In the genomic region with DNA sequence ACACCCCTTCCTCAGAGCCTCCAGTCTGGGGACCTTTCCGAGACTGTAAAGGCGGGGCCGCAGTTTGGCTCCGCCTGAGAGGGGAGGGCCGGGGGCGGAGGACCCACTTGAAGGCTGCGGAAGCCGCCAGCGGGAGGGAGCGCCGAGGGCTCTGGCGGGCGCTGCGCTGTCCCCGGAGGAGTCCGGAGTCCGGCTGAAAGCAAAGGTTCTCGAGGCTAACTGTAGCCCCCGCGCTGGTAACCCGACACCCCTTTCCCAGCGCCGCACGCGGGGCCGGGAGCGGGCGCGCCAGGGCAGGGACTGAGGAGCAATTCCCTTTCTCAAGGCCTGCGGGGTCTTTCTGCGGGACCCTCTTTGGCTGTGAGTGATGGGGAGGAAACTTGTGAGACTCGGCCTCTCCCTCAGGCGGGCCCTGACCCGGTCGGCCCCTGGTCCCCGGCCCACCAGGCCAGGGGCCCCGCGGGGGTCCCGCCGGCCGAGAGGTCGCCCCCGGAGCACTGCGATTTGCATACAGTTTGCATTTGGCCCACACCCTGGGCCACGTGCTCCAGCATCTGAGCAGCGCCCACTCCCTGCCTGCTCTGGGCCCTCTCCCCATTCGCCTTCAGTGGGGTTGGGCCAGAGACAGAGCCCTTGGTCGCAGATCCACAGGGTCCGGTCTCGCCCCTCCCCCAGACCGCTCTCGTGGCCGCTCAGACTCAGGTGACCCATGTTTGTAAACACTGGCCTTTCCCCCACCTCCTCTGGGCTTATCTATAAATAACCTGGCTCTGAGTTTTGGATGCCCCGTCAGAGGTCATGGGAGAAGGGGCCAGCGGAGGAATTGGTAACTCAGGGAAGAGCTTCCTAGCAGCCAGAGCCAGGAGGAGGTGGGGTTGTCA, we compare ENCODE assay signal across 1 cellular context.
TF ChIP-seq lines count a peak whose summit lies in the region.

No MANE protein-coding gene starts in this region.

TF ChIP-seq in HepG2, 621 proteins besides CTCF, POLR2A, EP300 and RAD21 (continued from another document and continues in another):
- TF ChIP-seq, protein P1, sequence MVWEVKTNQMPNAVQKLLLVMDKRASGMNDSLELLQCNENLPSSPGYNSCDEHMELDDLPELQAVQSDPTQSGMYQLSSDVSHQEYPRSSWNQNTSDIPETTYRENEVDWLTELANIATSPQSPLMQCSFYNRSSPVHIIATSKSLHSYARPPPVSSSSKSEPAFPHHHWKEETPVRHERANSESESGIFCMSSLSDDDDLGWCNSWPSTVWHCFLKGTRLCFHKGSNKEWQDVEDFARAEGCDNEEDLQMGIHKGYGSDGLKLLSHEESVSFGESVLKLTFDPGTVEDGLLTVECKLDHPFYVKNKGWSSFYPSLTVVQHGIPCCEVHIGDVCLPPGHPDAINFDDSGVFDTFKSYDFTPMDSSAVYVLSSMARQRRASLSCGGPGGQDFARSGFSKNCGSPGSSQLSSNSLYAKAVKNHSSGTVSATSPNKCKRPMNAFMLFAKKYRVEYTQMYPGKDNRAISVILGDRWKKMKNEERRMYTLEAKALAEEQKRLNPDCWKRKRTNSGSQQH (CRISPR knock-in tag; IDR thresholded peaks at IDR 0.05; ENCODE audit: low read depth), result no peak
- TF ChIP-seq ATAD3A (CRISPR knock-in tag; IDR thresholded peaks at IDR 0.05), result no peak
- TF ChIP-seq, protein P2, sequence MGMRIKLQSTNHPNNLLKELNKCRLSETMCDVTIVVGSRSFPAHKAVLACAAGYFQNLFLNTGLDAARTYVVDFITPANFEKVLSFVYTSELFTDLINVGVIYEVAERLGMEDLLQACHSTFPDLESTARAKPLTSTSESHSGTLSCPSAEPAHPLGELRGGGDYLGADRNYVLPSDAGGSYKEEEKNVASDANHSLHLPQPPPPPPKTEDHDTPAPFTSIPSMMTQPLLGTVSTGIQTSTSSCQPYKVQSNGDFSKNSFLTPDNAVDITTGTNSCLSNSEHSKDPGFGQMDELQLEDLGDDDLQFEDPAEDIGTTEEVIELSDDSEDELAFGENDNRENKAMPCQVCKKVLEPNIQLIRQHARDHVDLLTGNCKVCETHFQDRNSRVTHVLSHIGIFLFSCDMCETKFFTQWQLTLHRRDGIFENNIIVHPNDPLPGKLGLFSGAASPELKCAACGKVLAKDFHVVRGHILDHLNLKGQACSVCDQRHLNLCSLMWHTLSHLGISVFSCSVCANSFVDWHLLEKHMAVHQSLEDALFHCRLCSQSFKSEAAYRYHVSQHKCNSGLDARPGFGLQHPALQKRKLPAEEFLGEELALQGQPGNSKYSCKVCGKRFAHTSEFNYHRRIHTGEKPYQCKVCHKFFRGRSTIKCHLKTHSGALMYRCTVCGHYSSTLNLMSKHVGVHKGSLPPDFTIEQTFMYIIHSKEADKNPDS (CRISPR knock-in tag; IDR thresholded peaks at IDR 0.05), result 0 out of 2 replicates have a peak, but pooled peaks have one; percentile 1
- TF ChIP-seq, protein P3, sequence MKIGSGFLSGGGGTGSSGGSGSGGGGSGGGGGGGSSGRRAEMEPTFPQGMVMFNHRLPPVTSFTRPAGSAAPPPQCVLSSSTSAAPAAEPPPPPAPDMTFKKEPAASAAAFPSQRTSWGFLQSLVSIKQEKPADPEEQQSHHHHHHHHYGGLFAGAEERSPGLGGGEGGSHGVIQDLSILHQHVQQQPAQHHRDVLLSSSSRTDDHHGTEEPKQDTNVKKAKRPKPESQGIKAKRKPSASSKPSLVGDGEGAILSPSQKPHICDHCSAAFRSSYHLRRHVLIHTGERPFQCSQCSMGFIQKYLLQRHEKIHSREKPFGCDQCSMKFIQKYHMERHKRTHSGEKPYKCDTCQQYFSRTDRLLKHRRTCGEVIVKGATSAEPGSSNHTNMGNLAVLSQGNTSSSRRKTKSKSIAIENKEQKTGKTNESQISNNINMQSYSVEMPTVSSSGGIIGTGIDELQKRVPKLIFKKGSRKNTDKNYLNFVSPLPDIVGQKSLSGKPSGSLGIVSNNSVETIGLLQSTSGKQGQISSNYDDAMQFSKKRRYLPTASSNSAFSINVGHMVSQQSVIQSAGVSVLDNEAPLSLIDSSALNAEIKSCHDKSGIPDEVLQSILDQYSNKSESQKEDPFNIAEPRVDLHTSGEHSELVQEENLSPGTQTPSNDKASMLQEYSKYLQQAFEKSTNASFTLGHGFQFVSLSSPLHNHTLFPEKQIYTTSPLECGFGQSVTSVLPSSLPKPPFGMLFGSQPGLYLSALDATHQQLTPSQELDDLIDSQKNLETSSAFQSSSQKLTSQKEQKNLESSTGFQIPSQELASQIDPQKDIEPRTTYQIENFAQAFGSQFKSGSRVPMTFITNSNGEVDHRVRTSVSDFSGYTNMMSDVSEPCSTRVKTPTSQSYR (CRISPR knock-in tag; IDR thresholded peaks at IDR 0.05; ENCODE audit: borderline replicate concordance), result peak; percentile 92
- TF ChIP-seq ZNF792 (CRISPR knock-in tag; IDR thresholded peaks at IDR 0.05), result no peak
- no peak for TF ChIP-seq IKZF1 (IDR thresholded peaks at IDR 0.05)
- peak; percentile 41; the same call in 1 of the 2 replicates for TF ChIP-seq RXRB (CRISPR knock-in tag; IDR thresholded peaks at IDR 0.05; ENCODE audit: borderline replicate concordance)
- TF ChIP-seq MEIS2 (CRISPR knock-in tag; IDR thresholded peaks at IDR 0.05), result no peak
- TF ChIP-seq, protein P4, sequence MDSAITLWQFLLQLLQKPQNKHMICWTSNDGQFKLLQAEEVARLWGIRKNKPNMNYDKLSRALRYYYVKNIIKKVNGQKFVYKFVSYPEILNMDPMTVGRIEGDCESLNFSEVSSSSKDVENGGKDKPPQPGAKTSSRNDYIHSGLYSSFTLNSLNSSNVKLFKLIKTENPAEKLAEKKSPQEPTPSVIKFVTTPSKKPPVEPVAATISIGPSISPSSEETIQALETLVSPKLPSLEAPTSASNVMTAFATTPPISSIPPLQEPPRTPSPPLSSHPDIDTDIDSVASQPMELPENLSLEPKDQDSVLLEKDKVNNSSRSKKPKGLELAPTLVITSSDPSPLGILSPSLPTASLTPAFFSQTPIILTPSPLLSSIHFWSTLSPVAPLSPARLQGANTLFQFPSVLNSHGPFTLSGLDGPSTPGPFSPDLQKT (CRISPR knock-in tag; IDR thresholded peaks at IDR 0.05; ENCODE audit: borderline replicate concordance), result no peak
- TF ChIP-seq ZNF326 (CRISPR knock-in tag; IDR thresholded peaks at IDR 0.05; ENCODE audit: borderline replicate concordance), result no peak
- TF ChIP-seq NCOA5 (CRISPR knock-in tag; IDR thresholded peaks at IDR 0.05), result no peak
- no peak for TF ChIP-seq ZNF605 (CRISPR knock-in tag; IDR thresholded peaks at IDR 0.05)
- peak; percentile 43; the same call in 1 of the 2 replicates for TF ChIP-seq TAF1 (CRISPR knock-in tag; IDR thresholded peaks at IDR 0.05)
- TF ChIP-seq, protein P5, sequence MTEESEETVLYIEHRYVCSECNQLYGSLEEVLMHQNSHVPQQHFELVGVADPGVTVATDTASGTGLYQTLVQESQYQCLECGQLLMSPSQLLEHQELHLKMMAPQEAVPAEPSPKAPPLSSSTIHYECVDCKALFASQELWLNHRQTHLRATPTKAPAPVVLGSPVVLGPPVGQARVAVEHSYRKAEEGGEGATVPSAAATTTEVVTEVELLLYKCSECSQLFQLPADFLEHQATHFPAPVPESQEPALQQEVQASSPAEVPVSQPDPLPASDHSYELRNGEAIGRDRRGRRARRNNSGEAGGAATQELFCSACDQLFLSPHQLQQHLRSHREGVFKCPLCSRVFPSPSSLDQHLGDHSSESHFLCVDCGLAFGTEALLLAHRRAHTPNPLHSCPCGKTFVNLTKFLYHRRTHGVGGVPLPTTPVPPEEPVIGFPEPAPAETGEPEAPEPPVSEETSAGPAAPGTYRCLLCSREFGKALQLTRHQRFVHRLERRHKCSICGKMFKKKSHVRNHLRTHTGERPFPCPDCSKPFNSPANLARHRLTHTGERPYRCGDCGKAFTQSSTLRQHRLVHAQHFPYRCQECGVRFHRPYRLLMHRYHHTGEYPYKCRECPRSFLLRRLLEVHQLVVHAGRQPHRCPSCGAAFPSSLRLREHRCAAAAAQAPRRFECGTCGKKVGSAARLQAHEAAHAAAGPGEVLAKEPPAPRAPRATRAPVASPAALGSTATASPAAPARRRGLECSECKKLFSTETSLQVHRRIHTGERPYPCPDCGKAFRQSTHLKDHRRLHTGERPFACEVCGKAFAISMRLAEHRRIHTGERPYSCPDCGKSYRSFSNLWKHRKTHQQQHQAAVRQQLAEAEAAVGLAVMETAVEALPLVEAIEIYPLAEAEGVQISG (CRISPR knock-in tag; IDR thresholded peaks at IDR 0.05), result peak; percentile 55; the same call in 1 of the 2 replicates
- no peak for TF ChIP-seq CBX5 (CRISPR knock-in tag; IDR thresholded peaks at IDR 0.05; ENCODE audit: borderline replicate concordance)
- TF ChIP-seq, protein P6, sequence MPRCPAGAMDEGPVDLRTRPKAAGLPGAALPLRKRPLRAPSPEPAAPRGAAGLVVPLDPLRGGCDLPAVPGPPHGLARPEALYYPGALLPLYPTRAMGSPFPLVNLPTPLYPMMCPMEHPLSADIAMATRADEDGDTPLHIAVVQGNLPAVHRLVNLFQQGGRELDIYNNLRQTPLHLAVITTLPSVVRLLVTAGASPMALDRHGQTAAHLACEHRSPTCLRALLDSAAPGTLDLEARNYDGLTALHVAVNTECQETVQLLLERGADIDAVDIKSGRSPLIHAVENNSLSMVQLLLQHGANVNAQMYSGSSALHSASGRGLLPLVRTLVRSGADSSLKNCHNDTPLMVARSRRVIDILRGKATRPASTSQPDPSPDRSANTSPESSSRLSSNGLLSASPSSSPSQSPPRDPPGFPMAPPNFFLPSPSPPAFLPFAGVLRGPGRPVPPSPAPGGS (CRISPR knock-in tag; IDR thresholded peaks at IDR 0.05), result no peak
- TF ChIP-seq, protein P7, sequence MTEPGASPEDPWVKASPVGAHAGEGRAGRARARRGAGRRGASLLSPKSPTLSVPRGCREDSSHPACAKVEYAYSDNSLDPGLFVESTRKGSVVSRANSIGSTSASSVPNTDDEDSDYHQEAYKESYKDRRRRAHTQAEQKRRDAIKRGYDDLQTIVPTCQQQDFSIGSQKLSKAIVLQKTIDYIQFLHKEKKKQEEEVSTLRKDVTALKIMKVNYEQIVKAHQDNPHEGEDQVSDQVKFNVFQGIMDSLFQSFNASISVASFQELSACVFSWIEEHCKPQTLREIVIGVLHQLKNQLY (CRISPR knock-in tag; IDR thresholded peaks at IDR 0.05), result no peak
- peak; percentile 38; the same call in 1 of the 2 replicates for TF ChIP-seq HOXD1 (CRISPR knock-in tag; IDR thresholded peaks at IDR 0.05)
- TF ChIP-seq ZNF143 (CRISPR knock-in tag; IDR thresholded peaks at IDR 0.05), result 0 out of 2 replicates have a peak, but pooled peaks have one; percentile 50
- no peak for TF ChIP-seq CHD4 (IDR thresholded peaks at IDR 0.05; ENCODE audit: borderline replicate concordance, low read length)
- no peak for TF ChIP-seq ETV5 (CRISPR knock-in tag; IDR thresholded peaks at IDR 0.05; ENCODE audit: borderline replicate concordance)
- TF ChIP-seq ZBTB7A (CRISPR knock-in tag; IDR thresholded peaks at IDR 0.05), result peak; percentile 45; the same call in 1 of the 2 replicates
- TF ChIP-seq, protein P8, sequence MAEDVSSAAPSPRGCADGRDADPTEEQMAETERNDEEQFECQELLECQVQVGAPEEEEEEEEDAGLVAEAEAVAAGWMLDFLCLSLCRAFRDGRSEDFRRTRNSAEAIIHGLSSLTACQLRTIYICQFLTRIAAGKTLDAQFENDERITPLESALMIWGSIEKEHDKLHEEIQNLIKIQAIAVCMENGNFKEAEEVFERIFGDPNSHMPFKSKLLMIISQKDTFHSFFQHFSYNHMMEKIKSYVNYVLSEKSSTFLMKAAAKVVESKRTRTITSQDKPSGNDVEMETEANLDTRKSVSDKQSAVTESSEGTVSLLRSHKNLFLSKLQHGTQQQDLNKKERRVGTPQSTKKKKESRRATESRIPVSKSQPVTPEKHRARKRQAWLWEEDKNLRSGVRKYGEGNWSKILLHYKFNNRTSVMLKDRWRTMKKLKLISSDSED (CRISPR knock-in tag; IDR thresholded peaks at IDR 0.05), result no peak
- TF ChIP-seq CEBPB (IDR thresholded peaks at IDR 0.05; ENCODE audit: borderline replicate concordance, low read depth, low read length), result no peak
- TF ChIP-seq JARID2 (CRISPR knock-in tag; IDR thresholded peaks at IDR 0.05; ENCODE audit: insufficient replicate concordance), result no peak
- TF ChIP-seq KDM1A (CRISPR knock-in tag; IDR thresholded peaks at IDR 0.05), result no peak
- TF ChIP-seq KAT2B (IDR thresholded peaks at IDR 0.05; ENCODE audit: borderline replicate concordance, low read depth, low read length), result no peak
- TF ChIP-seq, protein P9, sequence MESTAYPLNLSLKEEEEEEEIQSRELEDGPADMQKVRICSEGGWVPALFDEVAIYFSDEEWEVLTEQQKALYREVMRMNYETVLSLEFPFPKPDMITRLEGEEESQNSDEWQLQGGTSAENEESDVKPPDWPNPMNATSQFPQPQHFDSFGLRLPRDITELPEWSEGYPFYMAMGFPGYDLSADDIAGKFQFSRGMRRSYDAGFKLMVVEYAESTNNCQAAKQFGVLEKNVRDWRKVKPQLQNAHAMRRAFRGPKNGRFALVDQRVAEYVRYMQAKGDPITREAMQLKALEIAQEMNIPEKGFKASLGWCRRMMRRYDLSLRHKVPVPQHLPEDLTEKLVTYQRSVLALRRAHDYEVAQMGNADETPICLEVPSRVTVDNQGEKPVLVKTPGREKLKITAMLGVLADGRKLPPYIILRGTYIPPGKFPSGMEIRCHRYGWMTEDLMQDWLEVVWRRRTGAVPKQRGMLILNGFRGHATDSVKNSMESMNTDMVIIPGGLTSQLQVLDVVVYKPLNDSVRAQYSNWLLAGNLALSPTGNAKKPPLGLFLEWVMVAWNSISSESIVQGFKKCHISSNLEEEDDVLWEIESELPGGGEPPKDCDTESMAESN (CRISPR knock-in tag; conservative IDR thresholded peaks at IDR 0.05), result 0 out of 2 replicates have a peak, but pooled peaks have one; percentile 55
- no peak for TF ChIP-seq ZNF432 (CRISPR knock-in tag; IDR thresholded peaks at IDR 0.05; ENCODE audit: borderline replicate concordance)
- peak; percentile 61; the same call in 1 of the 2 replicates for TF ChIP-seq SALL2 (CRISPR knock-in tag; IDR thresholded peaks at IDR 0.05)
- TF ChIP-seq ZBTB38 (CRISPR knock-in tag; IDR thresholded peaks at IDR 0.05), result peak; percentile 29; the same call in 1 of the 2 replicates
- TF ChIP-seq ZNF782 (CRISPR knock-in tag; IDR thresholded peaks at IDR 0.05; ENCODE audit: borderline replicate concordance), result peak; percentile 62; the same call in 1 of the 2 replicates
- TF ChIP-seq ZKSCAN8 (CRISPR knock-in tag; IDR thresholded peaks at IDR 0.05; ENCODE audit: borderline replicate concordance), result no peak
- TF ChIP-seq, protein P10, sequence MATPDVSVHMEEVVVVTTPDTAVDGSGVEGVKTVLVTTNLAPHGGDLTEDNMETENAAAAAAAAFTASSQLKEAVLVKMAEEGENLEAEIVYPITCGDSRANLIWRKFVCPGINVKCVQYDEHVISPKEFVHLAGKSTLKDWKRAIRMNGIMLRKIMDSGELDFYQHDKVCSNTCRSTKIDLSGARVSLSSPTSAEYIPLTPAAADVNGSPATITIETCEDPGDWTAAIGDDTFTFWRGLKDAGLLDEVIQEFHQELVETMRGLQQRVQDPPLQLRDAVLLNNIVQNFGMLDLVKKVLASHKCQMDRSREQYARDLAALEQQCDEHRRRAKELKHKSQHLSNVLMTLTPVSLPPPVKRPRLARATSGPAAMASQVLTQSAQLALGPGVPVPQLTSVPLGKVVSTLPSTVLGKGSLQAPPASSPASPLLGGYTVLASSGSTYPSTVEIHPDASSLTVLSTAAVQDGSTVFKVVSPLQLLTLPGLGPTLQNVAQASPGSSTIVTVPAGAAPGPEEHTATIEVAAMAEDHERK (CRISPR knock-in tag; IDR thresholded peaks at IDR 0.05; ENCODE audit: low read depth), result no peak
- TF ChIP-seq, protein P11, sequence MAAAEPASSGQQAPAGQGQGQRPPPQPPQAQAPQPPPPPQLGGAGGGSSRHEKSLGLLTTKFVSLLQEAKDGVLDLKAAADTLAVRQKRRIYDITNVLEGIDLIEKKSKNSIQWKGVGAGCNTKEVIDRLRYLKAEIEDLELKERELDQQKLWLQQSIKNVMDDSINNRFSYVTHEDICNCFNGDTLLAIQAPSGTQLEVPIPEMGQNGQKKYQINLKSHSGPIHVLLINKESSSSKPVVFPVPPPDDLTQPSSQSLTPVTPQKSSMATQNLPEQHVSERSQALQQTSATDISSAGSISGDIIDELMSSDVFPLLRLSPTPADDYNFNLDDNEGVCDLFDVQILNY (CRISPR knock-in tag; conservative IDR thresholded peaks at IDR 0.05), result no peak
